Comparison of ENCODE assay signal across 9 cellular contexts in the genomic region with DNA sequence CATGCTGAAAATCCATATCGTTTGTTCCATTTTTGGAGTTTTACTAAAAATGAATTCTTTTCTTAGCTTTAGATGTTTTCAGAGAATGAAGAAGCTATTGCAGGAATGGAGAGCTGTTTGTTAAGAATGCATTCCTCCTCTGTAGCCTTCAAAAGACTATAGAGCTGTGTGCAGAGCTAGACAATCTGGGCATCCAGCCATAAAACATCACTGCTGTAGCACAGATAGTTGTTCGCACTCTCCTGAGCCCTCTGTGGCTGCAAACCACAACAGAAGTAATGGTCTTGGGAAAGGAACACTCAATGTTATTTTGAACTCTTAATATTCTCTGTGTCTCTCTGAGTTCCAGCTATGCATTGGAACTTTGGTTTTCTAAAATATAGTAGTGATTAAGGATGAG. TPM values are rescaled to one million over a fixed set of nuclear protein-coding genes. Genes with fewer than 3 reads are reported as not detected.
DNase-seq lines count a peak whose midpoint lies in the region; ATAC-seq and TF ChIP-seq lines count a peak whose summit lies in the region.
"Had no signal": no experiment of that assay in that cellular context is flagged by ENCODE, and none has a peak within 500 bp of the region (broad histone marks: within the 10 kb centered on the region; RNA-seq: fewer than 3 reads in every experiment).

No MANE protein-coding gene starts in this region.

- H3K4me1 ChIP-seq in cardiac muscle cell (ENCODE audit: low read depth): peaks cover 15% of the 10 kb centered on the region

- H3K27me3 Mint-ChIP-seq in activated T-helper 17 cell treated with anti-CD3 and anti-CD28 coated beads, Interleukin-2, amount 50 U/mL, for 72 hours: no peaks in the 10 kb centered on the region
- H3K27me3 Mint-ChIP-seq in stimulated activated naive CD8-positive, alpha-beta T cell treated with anti-CD3 and anti-CD28 coated beads, Interleukin-15, amount 100 ng/mL, for 72 hours: no peaks in the 10 kb centered on the region

- H3K4me3 Mint-ChIP-seq in activated T-helper 17 cell treated with anti-CD3 and anti-CD28 coated beads, Interleukin-2, amount 50 U/mL, for 72 hours: peak overlapping the region; percentile 96
- H3K4me3 Mint-ChIP-seq in stimulated activated naive CD8-positive, alpha-beta T cell treated with anti-CD3 and anti-CD28 coated beads, Interleukin-15, amount 100 ng/mL, for 72 hours: peak overlapping the region; percentile 24 to 27

- in situ Hi-C loops in GM13977 (cut with MboI; ENCODE audit: low pct_unique_long_range_greater_than_20kb, low sequenced_read_pairs, unreplicated experiment): no loop called here

- H3K36me3 Mint-ChIP-seq in activated T-helper 17 cell treated with anti-CD3 and anti-CD28 coated beads, Interleukin-2, amount 50 U/mL, for 72 hours (ENCODE audit: low read depth): no peaks in the 10 kb centered on the region
- H3K36me3 Mint-ChIP-seq: IgD-negative memory B cell had no signal

- H3K9me3 ChIP-seq in cardiac muscle cell (ENCODE audit: low read depth): no peaks in the 10 kb centered on the region

- DNase-seq in EH (ENCODE audit: low read depth) (peak; percentile 94), NCI-H2107 treated with DMSO at 0.1 percent for 48 hours (lab: John Stamatoyannopoulos, UW; ENCODE audit: unreplicated experiment) (peak; percentile 72), cardiac muscle cell (ENCODE audit: low read depth in 1 of 2, low spot score in 1 of 2) (peak; percentile 70 to 95), NCI-H1048 (lab: John Stamatoyannopoulos, UW) (no peak), GM13977 (ENCODE audit: low spot score) (no peak)
- DNase-seq in stimulated activated naive CD8-positive, alpha-beta T cell treated with anti-CD3 and anti-CD28 coated beads, Interleukin-15, amount 100 ng/mL, for 72 hours: peak in 1 of 2 donors; percentile 19

- H3K4me1 Mint-ChIP-seq in activated T-helper 17 cell treated with anti-CD3 and anti-CD28 coated beads, Interleukin-2, amount 50 U/mL, for 72 hours: peaks cover 50% of the 10 kb centered on the region
- peaks cover 70% of the 10 kb centered on the region for H3K4me1 Mint-ChIP-seq in stimulated activated naive CD8-positive, alpha-beta T cell treated with anti-CD3 and anti-CD28 coated beads, Interleukin-15, amount 100 ng/mL, for 72 hours

- no peaks in the 10 kb centered on the region for H3K9me3 Mint-ChIP-seq in activated T-helper 17 cell treated with anti-CD3 and anti-CD28 coated beads, Interleukin-2, amount 50 U/mL, for 72 hours
- no peaks in the 10 kb centered on the region for H3K9me3 Mint-ChIP-seq in stimulated activated naive CD8-positive, alpha-beta T cell treated with anti-CD3 and anti-CD28 coated beads, Interleukin-15, amount 100 ng/mL, for 72 hours
- H3K9me3 Mint-ChIP-seq: IgD-negative memory B cell had no signal

- ATAC-seq in activated T-helper 17 cell treated with anti-CD3 and anti-CD28 coated beads, Interleukin-2, amount 50 U/mL, for 72 hours (replicated peaks): no peak
- ATAC-seq in stimulated activated naive CD8-positive, alpha-beta T cell treated with anti-CD3 and anti-CD28 coated beads, Interleukin-15, amount 100 ng/mL, for 72 hours: peak; percentile 46
- ATAC-seq in HG03097 (IDR thresholded peaks at IDR 0.05; ENCODE audit: low FRiP score, unreplicated experiment): no peak

- no peak overlapping the region for H3K27ac ChIP-seq in cardiac muscle cell

- H3K27me3 ChIP-seq in cardiac muscle cell: no peaks in the 10 kb centered on the region

- no peak overlapping the region for H3K27ac Mint-ChIP-seq in activated T-helper 17 cell treated with anti-CD3 and anti-CD28 coated beads, Interleukin-2, amount 50 U/mL, for 72 hours
- H3K27ac Mint-ChIP-seq in stimulated activated naive CD8-positive, alpha-beta T cell treated with anti-CD3 and anti-CD28 coated beads, Interleukin-15, amount 100 ng/mL, for 72 hours: no peak overlapping the region
- H3K27ac Mint-ChIP-seq: IgD-negative memory B cell had no signal

- H3K4me3 ChIP-seq in cardiac muscle cell: no peak overlapping the region

- TF ChIP-seq CTCF in cardiac muscle cell (IDR thresholded peaks at IDR 0.05; ENCODE audit: low read depth, low read length) (no peak), GM13977 (IDR thresholded peaks at IDR 0.05; ENCODE audit: extremely low read depth, insufficient read depth, missing control alignments) (no peak)

- no peaks in the 10 kb centered on the region for H3K36me3 ChIP-seq in cardiac muscle cell

RNA-seq across cellular contexts. Expression of gene TNRC6C, which starts 4.9 kb away (rescaled TPM):
- total RNA-seq in activated T-helper 17 cell treated with anti-CD3 and anti-CD28 coated beads, Interleukin-2, amount 50 U/mL, for 72 hours: 10 to 100 TPM; 15.6 to 19.1 TPM
- 7.1 and 13.3 TPM in 2 replicates for total RNA-seq in cardiac muscle cell
- 6.5 and 7.4 TPM in 2 replicates for polyA plus RNA-seq in cardiac muscle cell

Comparison
In these comparisons a context has a peak if more than half of its experiments do, and no peak if none do; other contexts are left out.
1. DNase-seq: peak in EH (single experiment), NCI-H2107 treated with DMSO at 0.1 percent for 48 hours (single experiment) and cardiac muscle cell (2 of 2); none in NCI-H1048 (single experiment) and GM13977 (single experiment).